In the genomic region with DNA sequence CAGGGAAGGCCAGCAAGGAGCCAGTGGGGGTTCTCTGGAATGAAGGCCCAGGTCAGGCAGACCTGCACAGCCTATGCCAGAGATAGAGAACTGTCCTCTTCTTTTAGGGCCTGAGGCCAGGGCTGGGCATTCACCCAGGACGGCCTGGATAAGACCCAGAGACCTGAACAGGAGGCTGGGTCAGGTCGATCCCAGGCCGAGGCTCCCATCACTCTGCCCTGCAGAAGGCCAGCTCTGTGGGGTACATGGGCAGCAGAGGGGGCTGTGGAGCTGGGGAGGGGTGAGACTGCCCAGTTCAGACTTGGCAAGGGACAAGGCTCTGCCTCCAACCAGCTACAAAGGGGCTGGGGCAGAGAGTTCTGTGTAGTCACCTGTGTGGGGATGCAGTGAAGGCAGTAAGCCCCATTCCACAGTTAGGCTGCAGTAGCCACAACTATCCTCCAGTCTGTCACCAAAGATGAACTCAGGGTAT, we compare ENCODE assay signal across 20 cellular contexts. TPM values are rescaled to one million over a fixed set of nuclear protein-coding genes. Genes with fewer than 3 reads are reported as not detected.
DNase-seq lines count a peak whose midpoint lies in the region; ATAC-seq and TF ChIP-seq lines count a peak whose summit lies in the region.
"Had no signal": no experiment of that assay in that cellular context is flagged by ENCODE, and none has a peak within 500 bp of the region (broad histone marks: within the 10 kb centered on the region; RNA-seq: fewer than 3 reads in every experiment).

No MANE protein-coding gene starts in this region.

- H3K27ac ChIP-seq in WERI-Rb-1 (peak overlapping the region; percentile 26; the same call in 1 of the 2 replicates), ovary (peak overlapping the region in 1 of 2 donors; percentile 66), coronary artery (no peak overlapping the region)
- H3K27ac ChIP-seq: SJSA1 had no signal

- no peak for ATAC-seq in GM19452 (IDR thresholded peaks at IDR 0.05; ENCODE audit: unreplicated experiment)
- ATAC-seq in HG03025 (IDR thresholded peaks at IDR 0.05; ENCODE audit: low FRiP score, unreplicated experiment): no peak
- ATAC-seq: activated CD8-positive, alpha-beta memory T cell treated with anti-CD3 and anti-CD28 coated beads, Interleukin-2, amount 10 ng/mL, durations not matched to agents 7 days and 5 days; stimulated activated naive B cell treated with anti-CD40 and anti-IgM and Interleukin-4, amounts not matched to agents 10 μg/mL and 1 μg/mL and 100 μg/mL, for 72 hours had no signal

- no peak for TF ChIP-seq EP300 in ovary (IDR thresholded peaks at IDR 0.05)

- H3K4me1 ChIP-seq in ovary (ENCODE audit: insufficient read depth): peaks cover 71% of the 10 kb centered on the region
- H3K4me1 ChIP-seq: SJSA1 had no signal

- DNase-seq in GM13977 (ENCODE audit: low spot score): no peak
- DNase-seq in WERI-Rb-1: no peak
- no peak for DNase-seq in fibroblast of villous mesenchyme (ENCODE audit: low read depth)
- DNase-seq in ovary: peak in 3 of 5 donors; percentile 54 to 79 (median 69)
- no peak for DNase-seq in Calu3
- DNase-seq in coronary artery (ENCODE audit: low spot score): no peak
- DNase-seq: activated CD8-positive, alpha-beta memory T cell treated with anti-CD3 and anti-CD28 coated beads, Interleukin-2, amount 10 ng/mL, durations not matched to agents 7 days and 5 days; activated naive CD8-positive, alpha-beta T cell treated with anti-CD3 and anti-CD28 coated beads, Interleukin-2, amount 10 ng/mL, durations not matched to agents 7 days and 5 days; retina; stimulated activated CD4-positive, alpha-beta T cell treated with anti-CD3 and anti-CD28 coated beads, Interleukin-4, amount 100 ng/mL, for 4 hours; stimulated activated naive B cell treated with anti-CD40 and anti-IgM and Interleukin-4, amounts not matched to agents 10 μg/mL and 1 μg/mL and 100 μg/mL, for 72 hours had no signal

- intact Hi-C loops in ovary (cut with DNase I) (loop anchor here in 1 of 4 donors (2.0 kb wide), 1 partner anchor 13 kb away; no protein-coding TSS in a partner anchor), Calu3 (cut with micrococcal nuclease; ENCODE audit: unreplicated experiment) (no loop called here)

- CTCF ChIA-PET in Calu3 (lab: Charles Lee): interaction anchor here (0.8 to 1.5 kb wide), 7 partner anchors 11 to 49 kb away, joined by 3 to 5 read pairs (median 3); a partner anchor contains a TSS

- H3K4me3 ChIP-seq in WERI-Rb-1 (ENCODE audit: low read depth, low read length): no peak overlapping the region
- no peak overlapping the region for H3K4me3 ChIP-seq in fibroblast of villous mesenchyme (ENCODE audit: low read depth, low read length)
- no peak overlapping the region for H3K4me3 ChIP-seq in ovary
- H3K4me3 ChIP-seq in coronary artery: no peak overlapping the region
- H3K4me3 ChIP-seq: SJSA1 had no signal

- BruUV-seq in Calu3 (replicated peaks; lab: Mats Ljungman, UMichigan): no TSS peak

- in situ Hi-C loops in GM13977 (cut with MboI; ENCODE audit: low pct_unique_long_range_greater_than_20kb, low sequenced_read_pairs, unreplicated experiment): no loop called here

- WGBS in ovary, 3 donors: 5 to 27% (median 24%) methylated on average over 3 of the region's 3 CpGs

- peaks cover 21% of the 10 kb centered on the region for H3K36me3 Mint-ChIP-seq in Calu3 (ENCODE audit: insufficient read depth, unreplicated experiment)
- H3K36me3 Mint-ChIP-seq: activated CD8-positive, alpha-beta memory T cell treated with anti-CD3 and anti-CD28 coated beads, Interleukin-2, amount 10 ng/mL, durations not matched to agents 7 days and 5 days had no signal

- H3K9me3 ChIP-seq in WERI-Rb-1 (ENCODE audit: severe bottlenecking) (no peaks in the 10 kb centered on the region), ovary (no peaks in the 10 kb centered on the region)
- H3K9me3 ChIP-seq: SJSA1 had no signal

- no peaks in the 10 kb centered on the region for H3K9me3 Mint-ChIP-seq in Calu3 (ENCODE audit: low read depth, unreplicated experiment)
- H3K9me3 Mint-ChIP-seq: activated naive CD8-positive, alpha-beta T cell treated with anti-CD3 and anti-CD28 coated beads, Interleukin-2, amount 10 ng/mL, durations not matched to agents 7 days and 5 days; stimulated activated naive B cell treated with anti-CD40 and anti-IgM and Interleukin-4, amounts not matched to agents 10 μg/mL and 1 μg/mL and 100 μg/mL, for 72 hours had no signal

- no peak for TF ChIP-seq POLR2A in ovary (IDR thresholded peaks at IDR 0.05)

- peak; percentile 1 for TF ChIP-seq CTCF in GM13977 (IDR thresholded peaks at IDR 0.05; ENCODE audit: extremely low read depth, insufficient read depth, missing control alignments)
- peak; percentile 18; the same call in 1 of the 2 replicates for TF ChIP-seq CTCF in WERI-Rb-1 (IDR thresholded peaks at IDR 0.05; ENCODE audit: low read depth, low read length)
- peak; percentile 12 for TF ChIP-seq CTCF in fibroblast of villous mesenchyme (IDR thresholded peaks at IDR 0.05; ENCODE audit: insufficient read depth, low read depth, low read length)
- peak in 1 of 3 donors; percentile 7 for TF ChIP-seq CTCF in ovary (IDR thresholded peaks at IDR 0.05)
- no peak for TF ChIP-seq CTCF in Calu3 (IDR thresholded peaks at IDR 0.05; ENCODE audit: unreplicated experiment)
- TF ChIP-seq CTCF in coronary artery (IDR thresholded peaks at IDR 0.05): no peak

- no peak overlapping the region for H3K27ac Mint-ChIP-seq in Calu3 (ENCODE audit: unreplicated experiment)
- H3K27ac Mint-ChIP-seq: activated CD8-positive, alpha-beta memory T cell treated with anti-CD3 and anti-CD28 coated beads, Interleukin-2, amount 10 ng/mL, durations not matched to agents 7 days and 5 days; activated naive CD8-positive, alpha-beta T cell treated with anti-CD3 and anti-CD28 coated beads, Interleukin-2, amount 10 ng/mL, durations not matched to agents 7 days and 5 days had no signal

- no peaks in the 10 kb centered on the region for H3K27me3 Mint-ChIP-seq in Calu3 (ENCODE audit: unreplicated experiment)
- H3K27me3 Mint-ChIP-seq: activated CD8-positive, alpha-beta memory T cell treated with anti-CD3 and anti-CD28 coated beads, Interleukin-2, amount 10 ng/mL, durations not matched to agents 7 days and 5 days; activated naive CD8-positive, alpha-beta T cell treated with anti-CD3 and anti-CD28 coated beads, Interleukin-2, amount 10 ng/mL, durations not matched to agents 7 days and 5 days; stimulated activated naive B cell treated with anti-CD40 and anti-IgM and Interleukin-4, amounts not matched to agents 10 μg/mL and 1 μg/mL and 100 μg/mL, for 72 hours had no signal

- H3K4me1 Mint-ChIP-seq in Calu3 (ENCODE audit: low read depth, unreplicated experiment): peaks cover 23% of the 10 kb centered on the region

- H3K27me3 ChIP-seq in WERI-Rb-1 (ENCODE audit: insufficient read depth, low read depth, severe bottlenecking) (no peaks in the 10 kb centered on the region), ovary (no peaks in the 10 kb centered on the region)
- H3K27me3 ChIP-seq: SJSA1 had no signal

- no peak overlapping the region for H3K4me3 Mint-ChIP-seq in Calu3 (ENCODE audit: low read depth, unreplicated experiment)
- H3K4me3 Mint-ChIP-seq: activated CD8-positive, alpha-beta memory T cell treated with anti-CD3 and anti-CD28 coated beads, Interleukin-2, amount 10 ng/mL, durations not matched to agents 7 days and 5 days; activated naive CD8-positive, alpha-beta T cell treated with anti-CD3 and anti-CD28 coated beads, Interleukin-2, amount 10 ng/mL, durations not matched to agents 7 days and 5 days; stimulated activated naive B cell treated with anti-CD40 and anti-IgM and Interleukin-4, amounts not matched to agents 10 μg/mL and 1 μg/mL and 100 μg/mL, for 72 hours had no signal

- H3K36me3 ChIP-seq in WERI-Rb-1: peaks cover 31% of the 10 kb centered on the region
- H3K36me3 ChIP-seq in ovary: no peaks in the 10 kb centered on the region

RNA-seq across cellular contexts. Expression of a gene that starts 14.6 kb away (rescaled TPM):
- total RNA-seq in fibroblast of villous mesenchyme (not detected in 2 replicates), ovary (10 to 100 TPM in 5 of 7 donors, 1 to 10 TPM in 2; 1.3 to 26.3 (median 17.1) TPM), Calu3 (2022) (10.2 and 10.8 TPM in 2 replicates)
- 1 to 10 TPM; 4.6 to 5.1 TPM for polyA plus RNA-seq in ovary
- total RNA-seq: activated naive CD8-positive, alpha-beta T cell treated with anti-CD3 and anti-CD28 coated beads, Interleukin-2, amount 10 ng/mL, durations not matched to agents 7 days and 5 days; Daoy; dermis microvascular lymphatic vessel endothelial cell; mononuclear cell; SJSA1 had no signal

RNA-seq across cellular contexts. Expression of a gene that starts 29.2 kb away (rescaled TPM):
- total RNA-seq in fibroblast of villous mesenchyme (5.2 and 8.1 TPM in 2 replicates), ovary (10 to 100 TPM; 17.3 to 45.5 (median 24.8) TPM), Calu3 (2022) (22.6 and 24.4 TPM in 2 replicates)
- polyA plus RNA-seq in ovary: 10 to 100 TPM in 1 of 2 donors, 1 to 10 TPM in 1; 1.4 to 15.7 TPM

RNA-seq across cellular contexts. Expression of a gene that starts 35.5 kb away (rescaled TPM):
- total RNA-seq in fibroblast of villous mesenchyme (107 and 122 TPM in 2 replicates), ovary (100 to 1,000 TPM in 1 of 7 donors, 10 to 100 TPM in 6; 35.8 to 113 (median 63.0) TPM), Calu3 (2022) (85.3 and 91.0 TPM in 2 replicates)
- polyA plus RNA-seq in ovary: 10 to 100 TPM; 32.5 to 66.0 TPM

RNA-seq across cellular contexts. Expression of a gene that starts 37.9 kb away (rescaled TPM):
- total RNA-seq in fibroblast of villous mesenchyme: not detected in 2 replicates
- total RNA-seq in ovary: under 1 TPM in 2 of 7 donors, not detected in 5; 0.48 to 0.55 TPM
- under 1 TPM in 1 of 2 donors, not detected in 1; 0.11 TPM for polyA plus RNA-seq in ovary
- not detected in 2 replicates for total RNA-seq in Calu3 (2022)
- total RNA-seq: activated CD8-positive, alpha-beta memory T cell treated with anti-CD3 and anti-CD28 coated beads, Interleukin-2, amount 10 ng/mL, durations not matched to agents 7 days and 5 days; activated naive CD8-positive, alpha-beta T cell treated with anti-CD3 and anti-CD28 coated beads, Interleukin-2, amount 10 ng/mL, durations not matched to agents 7 days and 5 days; Daoy; dermis microvascular lymphatic vessel endothelial cell; frontal cortex; M059J; mononuclear cell; SJSA1 had no signal
- polyA plus RNA-seq: BJ had no signal

RNA-seq across cellular contexts. Expression of a gene that starts 52.2 kb away (rescaled TPM):
- total RNA-seq in fibroblast of villous mesenchyme (0.86 and 0.97 TPM in 2 replicates), ovary (100 to 1,000 TPM in 1 of 7 donors, 10 to 100 TPM in 4, 1 to 10 TPM in 2; 2.2 to 269 (median 10.9) TPM), Calu3 (2022) (8.5 and 8.8 TPM in 2 replicates)
- 10 to 100 TPM; 15.2 to 15.6 TPM for polyA plus RNA-seq in ovary
- total RNA-seq: activated CD8-positive, alpha-beta memory T cell treated with anti-CD3 and anti-CD28 coated beads, Interleukin-2, amount 10 ng/mL, durations not matched to agents 7 days and 5 days; activated naive CD8-positive, alpha-beta T cell treated with anti-CD3 and anti-CD28 coated beads, Interleukin-2, amount 10 ng/mL, durations not matched to agents 7 days and 5 days; Daoy; SJSA1 had no signal

Comparison
In these comparisons a context has a peak if more than half of its experiments do, and no peak if none do; other contexts are left out.
1. DNase-seq: peak in ovary (3 of 5); none in GM13977 (single experiment), WERI-Rb-1 (single experiment), fibroblast of villous mesenchyme (single experiment), Calu3 (single experiment) and coronary artery (single experiment).
2. CTCF ChIP-seq: peak in GM13977 (single experiment), WERI-Rb-1 (single experiment) and fibroblast of villous mesenchyme (single experiment); none in Calu3 (single experiment) and coronary artery (single experiment).